ENCODE assay signal across 10 cellular contexts in the genomic region with DNA sequence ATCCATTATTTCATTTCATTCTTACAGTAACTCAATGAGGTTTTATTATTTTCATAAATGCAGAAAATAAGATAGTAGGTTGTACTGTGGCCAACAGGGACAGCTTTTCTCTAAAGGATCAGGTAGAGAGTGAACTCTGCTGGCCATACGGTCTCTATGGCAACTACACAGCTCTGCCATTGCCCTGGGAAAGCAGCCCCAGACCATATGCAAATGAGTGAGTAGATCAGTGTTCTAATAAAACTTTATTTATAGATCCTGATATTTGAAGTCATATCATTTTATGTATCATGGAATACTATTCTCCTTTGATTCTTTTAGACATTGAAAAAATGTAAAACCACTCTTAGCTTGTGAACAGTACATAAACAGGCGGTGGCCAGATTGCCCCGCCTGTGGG.
DNase-seq lines count a peak whose midpoint lies in the region; ATAC-seq and TF ChIP-seq lines count a peak whose summit lies in the region.
"Had no signal": no experiment of that assay in that cellular context is flagged by ENCODE, and none has a peak within 500 bp of the region (broad histone marks: within the 10 kb centered on the region; RNA-seq: fewer than 3 reads in every experiment).

No MANE protein-coding gene starts in this region.

- TF ChIP-seq POLR2A in transverse colon (IDR thresholded peaks at IDR 0.05) = no peak

- no CpG with 5 or more reads among the region's 3 CpGs for WGBS in mesendoderm (ENCODE audit: extremely low coverage, insufficient coverage, low lambda C conversion rate)
- WGBS in transverse colon (ENCODE audit: low coverage in 1 of 2), 2 donors = 78% methylated on average over 3 of the region's 3 CpGs; no CpG with 5 or more reads in 1 of the 2 donors

- no peak overlapping the region for H3K4ac ChIP-seq in mesendoderm (ENCODE audit: low read depth, low read length)

- TF ChIP-seq EP300 in transverse colon (IDR thresholded peaks at IDR 0.05; ENCODE audit: low read depth) = no peak

- H3K79me2 ChIP-seq in mesendoderm (ENCODE audit: control insufficient read depth, insufficient read depth, low read length) = no peaks in the 10 kb centered on the region

- no peaks in the 10 kb centered on the region for H3K9me3 Mint-ChIP-seq in activated naive CD8-positive, alpha-beta T cell treated with anti-CD3 and anti-CD28 coated beads, Interleukin-2, amount 10 ng/mL, durations not matched to agents 7 days and 5 days
- H3K9me3 Mint-ChIP-seq in activated naive CD8-positive, alpha-beta T cell treated with anti-CD3 and anti-CD28 coated beads, Interleukin-2, amount 50 U/mL, for 24 hours = no peaks in the 10 kb centered on the region

- H3K27me3 ChIP-seq in mesendoderm (ENCODE audit: insufficient read depth, low read length, poor library complexity) = no peaks in the 10 kb centered on the region
- H3K27me3 ChIP-seq in transverse colon = no peaks in the 10 kb centered on the region

- H3K23ac ChIP-seq in mesendoderm (ENCODE audit: low read length) = no peak overlapping the region

- H4K8ac ChIP-seq in mesendoderm (ENCODE audit: low read depth, low read length) = no peak overlapping the region

- no peak overlapping the region for H3K18ac ChIP-seq in mesendoderm (ENCODE audit: low read length)

- peaks cover 7% of the 10 kb centered on the region for H3K27me3 Mint-ChIP-seq in activated naive CD8-positive, alpha-beta T cell treated with anti-CD3 and anti-CD28 coated beads, Interleukin-2, amount 10 ng/mL, durations not matched to agents 7 days and 5 days
- H3K27me3 Mint-ChIP-seq in activated naive CD8-positive, alpha-beta T cell treated with anti-CD3 and anti-CD28 coated beads, Interleukin-2, amount 50 U/mL, for 24 hours = peaks cover 37% of the 10 kb centered on the region

- no peak overlapping the region for H2BK120ac ChIP-seq in mesendoderm (ENCODE audit: low read depth, low read length)

- no peak overlapping the region for H2BK5ac ChIP-seq in mesendoderm (ENCODE audit: low read length)

- no peaks in the 10 kb centered on the region for H3K79me1 ChIP-seq in mesendoderm (ENCODE audit: low read length)

- no peak overlapping the region for H3K27ac Mint-ChIP-seq in activated naive CD8-positive, alpha-beta T cell treated with anti-CD3 and anti-CD28 coated beads, Interleukin-2, amount 10 ng/mL, durations not matched to agents 7 days and 5 days
- H3K27ac Mint-ChIP-seq in activated naive CD8-positive, alpha-beta T cell treated with anti-CD3 and anti-CD28 coated beads, Interleukin-2, amount 50 U/mL, for 24 hours = no peak overlapping the region

- H3K36me3 ChIP-seq in mesendoderm (ENCODE audit: control insufficient read depth, insufficient read depth, low read length) (no peaks in the 10 kb centered on the region), transverse colon (no peaks in the 10 kb centered on the region)

- H3K27ac ChIP-seq in mesendoderm (ENCODE audit: low read depth, low read length) (no peak overlapping the region), transverse colon (peak overlapping the region; percentile 61 to 79 (median 72))

- H3K4me2 ChIP-seq in mesendoderm (ENCODE audit: low read length) = no peak overlapping the region

- in situ Hi-C loops in transverse colon (cut with MboI; ENCODE audit: low pct_ligation_motif_present in 1 of 4, low pct_unique_long_range_greater_than_20kb in 1 of 4, low sequenced_read_pairs in 3 of 4) = no loop called here

- no peak overlapping the region for H3K56ac ChIP-seq in mesendoderm (ENCODE audit: low read length)

- POLR2A ChIA-PET in activated naive CD8-positive, alpha-beta T cell treated with anti-CD3 and anti-CD28 coated beads, Interleukin-2, amount 10 ng/mL, durations not matched to agents 7 days and 5 days (lab: Charles Lee) = no interaction called here

- H3K36me3 Mint-ChIP-seq in activated naive CD8-positive, alpha-beta T cell treated with anti-CD3 and anti-CD28 coated beads, Interleukin-2, amount 10 ng/mL, durations not matched to agents 7 days and 5 days = no peaks in the 10 kb centered on the region
- H3K36me3 Mint-ChIP-seq in activated naive CD8-positive, alpha-beta T cell treated with anti-CD3 and anti-CD28 coated beads, Interleukin-2, amount 50 U/mL, for 24 hours (ENCODE audit: low read depth) = no peaks in the 10 kb centered on the region
- H3K36me3 Mint-ChIP-seq: CD4-positive, CD25-positive, alpha-beta regulatory T cell had no signal

- TF ChIP-seq CTCF in cardiac fibroblast (IDR thresholded peaks at IDR 0.05; ENCODE audit: low read depth, low read length) = no peak
- no peak for TF ChIP-seq CTCF in transverse colon (IDR thresholded peaks at IDR 0.05)

- H3K4me3 Mint-ChIP-seq in activated naive CD8-positive, alpha-beta T cell treated with anti-CD3 and anti-CD28 coated beads, Interleukin-2, amount 10 ng/mL, durations not matched to agents 7 days and 5 days = peak overlapping the region; percentile 40
- H3K4me3 Mint-ChIP-seq in activated naive CD8-positive, alpha-beta T cell treated with anti-CD3 and anti-CD28 coated beads, Interleukin-2, amount 50 U/mL, for 24 hours = no peak overlapping the region

- no peak overlapping the region for H2AK5ac ChIP-seq in mesendoderm (ENCODE audit: low read length)

- no peak for ATAC-seq in activated naive CD8-positive, alpha-beta T cell treated with anti-CD3 and anti-CD28 coated beads, Interleukin-2, amount 10 ng/mL, durations not matched to agents 7 days and 5 days (ENCODE audit: low read depth)
- ATAC-seq in activated naive CD8-positive, alpha-beta T cell treated with anti-CD3 and anti-CD28 coated beads, Interleukin-2, amount 50 U/mL, for 24 hours = no peak
- ATAC-seq in GM18498 (IDR thresholded peaks at IDR 0.05; ENCODE audit: unreplicated experiment) = no peak
- no peak for ATAC-seq in HG03520 (IDR thresholded peaks at IDR 0.05; ENCODE audit: unreplicated experiment)

- no peaks in the 10 kb centered on the region for H3K9me3 ChIP-seq in transverse colon

- H3K4me1 ChIP-seq in mesendoderm (ENCODE audit: control insufficient read depth, low read depth, low read length) (no peaks in the 10 kb centered on the region), transverse colon (peaks cover 10 to 26% (median 14%) of the 10 kb centered on the region in 4 donors)

- DNase-seq in activated naive CD8-positive, alpha-beta T cell treated with anti-CD3 and anti-CD28 coated beads, Interleukin-2, amount 10 ng/mL, durations not matched to agents 7 days and 5 days = no peak
- DNase-seq in activated naive CD8-positive, alpha-beta T cell treated with anti-CD3 and anti-CD28 coated beads, Interleukin-2, amount 50 U/mL, for 24 hours = no peak
- DNase-seq in cardiac fibroblast (ENCODE audit: low read depth in 2 of 2) = peak; percentile 22 to 24
- peak; percentile 56 for DNase-seq in mesendoderm
- DNase-seq in transverse colon = no peak
- no peak for DNase-seq in cerebellum (ENCODE audit: low spot score)
- DNase-seq: NCI-H2227 treated with DMSO at 0.1 percent for 48 hours had no signal

- intact Hi-C loops in transverse colon (cut with DNase I; ENCODE audit: low total_unique reads) = no loop called here

- no peak overlapping the region for H4K5ac ChIP-seq in mesendoderm (ENCODE audit: low read length)

- no peak overlapping the region for H3K9ac ChIP-seq in mesendoderm (ENCODE audit: low read length)

- no peak overlapping the region for H2BK15ac ChIP-seq in mesendoderm (replicated peaks; ENCODE audit: low read depth)

- H3K4me3 ChIP-seq in cardiac fibroblast (replicated peaks in 1 of 2; ENCODE audit: low read depth in 2 of 2, low read length in 2 of 2) = peak overlapping the region in 1 of 2 donors; percentile 15
- no peak overlapping the region for H3K4me3 ChIP-seq in mesendoderm (ENCODE audit: low read length)
- peak overlapping the region in 3 of 4 donors; percentile 1 to 42 (median 12) for H3K4me3 ChIP-seq in transverse colon

- peaks cover 10% of the 10 kb centered on the region for H3K4me1 Mint-ChIP-seq in activated naive CD8-positive, alpha-beta T cell treated with anti-CD3 and anti-CD28 coated beads, Interleukin-2, amount 10 ng/mL, durations not matched to agents 7 days and 5 days
- peaks cover 37% of the 10 kb centered on the region for H3K4me1 Mint-ChIP-seq in activated naive CD8-positive, alpha-beta T cell treated with anti-CD3 and anti-CD28 coated beads, Interleukin-2, amount 50 U/mL, for 24 hours

Comparison
In these comparisons a context has a peak if more than half of its experiments do, and no peak if none do; other contexts are left out.
1. DNase-seq: peak in cardiac fibroblast (2 of 2) and mesendoderm (single experiment); none in activated naive CD8-positive, alpha-beta T cell treated with anti-CD3 and anti-CD28 coated beads, Interleukin-2, amount 10 ng/mL, durations not matched to agents 7 days and 5 days (single experiment), activated naive CD8-positive, alpha-beta T cell treated with anti-CD3 and anti-CD28 coated beads, Interleukin-2, amount 50 U/mL, for 24 hours (single experiment), transverse colon (single experiment) and cerebellum (single experiment).